Comparison of ENCODE assay signal across 22 cellular contexts in the genomic region with DNA sequence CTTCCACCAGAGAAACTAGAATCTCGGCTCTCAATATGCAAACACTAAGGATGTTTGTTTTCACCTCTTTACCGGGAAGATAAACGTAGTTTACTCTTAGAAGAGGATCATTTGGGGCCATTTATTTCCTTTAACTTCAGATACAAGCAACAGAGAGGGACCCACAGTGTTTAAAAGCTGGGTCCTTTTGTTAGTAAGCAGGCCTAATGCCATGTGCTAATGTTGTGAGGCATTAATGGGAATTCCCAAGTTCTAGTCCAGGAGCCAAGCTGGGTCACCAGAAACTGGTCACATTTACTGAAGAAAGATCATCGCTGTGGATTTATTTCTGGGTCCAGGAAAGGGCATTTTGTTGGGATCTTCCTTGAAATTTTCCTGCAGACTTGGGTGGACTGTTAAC.
"Had no signal": no experiment of that assay in that cellular context is flagged by ENCODE, and none has a peak within 500 bp of the region (broad histone marks: within the 10 kb centered on the region; RNA-seq: fewer than 3 reads in every experiment).

No MANE protein-coding gene starts in this region.

- H3K27ac ChIP-seq: brain microvascular endothelial cell, cardiac muscle cell had no signal

- H3K4me1 Mint-ChIP-seq: activated CD8-positive, alpha-beta memory T cell treated with anti-CD3 and anti-CD28 coated beads, Interleukin-2, amount 10 ng/mL, durations not matched to agents 7 days and 5 days; activated naive CD8-positive, alpha-beta T cell treated with anti-CD3 and anti-CD28 coated beads for 36 hours had no signal

- H3K27ac Mint-ChIP-seq: activated CD8-positive, alpha-beta memory T cell treated with anti-CD3 and anti-CD28 coated beads, Interleukin-2, amount 10 ng/mL, durations not matched to agents 7 days and 5 days; activated naive CD8-positive, alpha-beta T cell treated with anti-CD3 and anti-CD28 coated beads for 36 hours; activated T-cell treated with anti-CD3 and anti-CD28 coated beads, Interleukin-2, amount 50 U/mL, for 24 hours; activated T-helper 1 cell treated with anti-CD3 and anti-CD28 coated beads, Interleukin-12 subunit alpha, Interleukin-12 subunit beta, Interleukin-2, Interleukin-4 antibody, amounts not matched to agents 30 ng/mL and 10 ng/mL and 1 ng/mL, durations not matched to agents 14 hours and 24 hours and 36 hours; T-helper 1 cell treated with Interleukin-12 subunit alpha and Interleukin-12 subunit beta and Interleukin-4 antibody, amounts not matched to agents 30 μg/mL and 1 μg/mL, for 36 hours; WTC11 had no signal

- H3K9me3 ChIP-seq: MG63 had no signal

- H3K27me3 Mint-ChIP-seq: activated CD8-positive, alpha-beta memory T cell treated with anti-CD3 and anti-CD28 coated beads, Interleukin-2, amount 10 ng/mL, durations not matched to agents 7 days and 5 days; activated naive CD8-positive, alpha-beta T cell treated with anti-CD3 and anti-CD28 coated beads for 36 hours; activated T-cell treated with anti-CD3 and anti-CD28 coated beads, Interleukin-2, amount 50 U/mL, for 24 hours had no signal

- H3K36me3 Mint-ChIP-seq: activated CD8-positive, alpha-beta memory T cell treated with anti-CD3 and anti-CD28 coated beads, Interleukin-2, amount 10 ng/mL, durations not matched to agents 7 days and 5 days; activated naive CD8-positive, alpha-beta T cell treated with anti-CD3 and anti-CD28 coated beads for 36 hours; WTC11 had no signal

- H3K36me3 ChIP-seq: brain microvascular endothelial cell, cardiac muscle cell, MG63 had no signal

- H3K4me3 ChIP-seq: cardiac muscle cell, MG63 had no signal

- ATAC-seq: activated CD8-positive, alpha-beta memory T cell treated with anti-CD3 and anti-CD28 coated beads, Interleukin-2, amount 10 ng/mL, durations not matched to agents 7 days and 5 days; PC-3; WTC11 had no signal

- H3K9me3 Mint-ChIP-seq: activated T-helper 1 cell treated with anti-CD3 and anti-CD28 coated beads, Interleukin-12 subunit alpha, Interleukin-12 subunit beta, Interleukin-2, Interleukin-4 antibody, amounts not matched to agents 30 ng/mL and 10 ng/mL and 1 ng/mL, durations not matched to agents 14 hours and 24 hours and 36 hours; T-helper 1 cell treated with Interleukin-12 subunit alpha and Interleukin-12 subunit beta and Interleukin-4 antibody, amounts not matched to agents 30 μg/mL and 1 μg/mL, for 36 hours; WTC11 had no signal

- H3K27me3 ChIP-seq: brain microvascular endothelial cell, cardiac muscle cell, MG63 had no signal

- DNase-seq: activated CD4-positive, alpha-beta T cell treated with anti-CD3 and anti-CD28 coated beads for 48 hours; activated CD4-positive, alpha-beta T cell treated with anti-CD3 and anti-CD28 coated beads, Interleukin-2, amount 50 U/mL, for 48 hours; activated CD4-positive, CD25-positive, alpha-beta regulatory T cell treated with anti-CD3 and anti-CD28 coated beads, Interleukin-2, amount 50 U/mL, for 72 hours; activated CD8-positive, alpha-beta memory T cell treated with anti-CD3 and anti-CD28 coated beads, Interleukin-2, amount 10 ng/mL, durations not matched to agents 7 days and 5 days; activated effector memory CD4-positive, alpha-beta T cell treated with Interleukin-2 at 50 U/mL for 16 hours; activated naive CD4-positive, alpha-beta T cell treated with Interleukin-2 at 50 U/mL for 16 hours; activated naive CD8-positive, alpha-beta T cell treated with anti-CD3 and anti-CD28 coated beads for 36 hours; activated T-cell treated with anti-CD3 and anti-CD28 coated beads, Interleukin-2, amount 50 U/mL, for 24 hours; brain microvascular endothelial cell; MG63; MV-4-11; NCI-H1092 treated with DMSO at 0.1 percent for 48 hours; NCI-H1417 treated with DMSO at 0.1 percent for 48 hours; NCI-H1694; NCI-H510A treated with DMSO at 0.1 percent for 48 hours; NCI-H69; PC-3; SHP77 had no signal

- H3K4me3 Mint-ChIP-seq: activated CD8-positive, alpha-beta memory T cell treated with anti-CD3 and anti-CD28 coated beads, Interleukin-2, amount 10 ng/mL, durations not matched to agents 7 days and 5 days; activated naive CD8-positive, alpha-beta T cell treated with anti-CD3 and anti-CD28 coated beads for 36 hours; activated T-cell treated with anti-CD3 and anti-CD28 coated beads, Interleukin-2, amount 50 U/mL, for 24 hours; activated T-helper 1 cell treated with anti-CD3 and anti-CD28 coated beads, Interleukin-12 subunit alpha, Interleukin-12 subunit beta, Interleukin-2, Interleukin-4 antibody, amounts not matched to agents 30 ng/mL and 10 ng/mL and 1 ng/mL, durations not matched to agents 14 hours and 24 hours and 36 hours; T-helper 1 cell treated with Interleukin-12 subunit alpha and Interleukin-12 subunit beta and Interleukin-4 antibody, amounts not matched to agents 30 μg/mL and 1 μg/mL, for 36 hours; WTC11 had no signal
